21 cellular contexts compared by ENCODE assay signal in the genomic region with DNA sequence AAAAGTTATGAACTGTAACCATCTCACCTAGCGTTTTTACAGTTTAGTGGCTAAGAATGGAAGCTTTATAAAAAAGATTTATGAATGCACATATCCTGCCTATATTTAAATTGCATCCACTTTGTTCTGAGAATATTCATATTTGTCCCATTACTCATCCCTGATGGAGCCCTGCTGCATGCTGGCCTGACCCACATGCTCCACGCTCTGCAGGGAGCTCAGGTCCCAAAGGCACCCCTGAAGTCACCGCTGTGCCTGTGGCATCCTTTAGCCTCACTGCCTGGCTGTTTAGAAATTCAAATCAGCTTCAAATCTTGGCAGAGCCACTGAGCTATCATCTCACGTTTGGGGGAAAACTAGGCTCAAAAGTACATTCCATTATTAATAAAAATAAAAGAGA. TPM values are rescaled to one million over a fixed set of nuclear protein-coding genes. Genes with fewer than 3 reads are reported as not detected.
DNase-seq lines count a peak whose midpoint lies in the region; ATAC-seq, FAIRE-seq and TF ChIP-seq lines count a peak whose summit lies in the region.
"Had no signal": no experiment of that assay in that cellular context is flagged by ENCODE, and none has a peak within 500 bp of the region (broad histone marks: within the 10 kb centered on the region; RNA-seq: fewer than 3 reads in every experiment).

No MANE protein-coding gene starts in this region.

- H3K4me1 ChIP-seq in astrocyte (ENCODE audit: insufficient read depth, low read length) = peaks cover 7% of the 10 kb centered on the region
- H3K4me1 ChIP-seq: pancreas, SJSA1, transverse colon had no signal

- no peak for FAIRE-seq in astrocyte (lab: Jason Lieb, UNC)
- FAIRE-seq: A204.1, pancreas, small intestine had no signal

- H2AFZ ChIP-seq in astrocyte (ENCODE audit: low read depth, low read length) = peak overlapping the region; percentile 31

- no peaks in the 10 kb centered on the region for H3K9me3 ChIP-seq in astrocyte (ENCODE audit: insufficient read depth, low read depth, low read length)
- H3K9me3 ChIP-seq: pancreas, SJSA1, transverse colon had no signal

- no peak overlapping the region for H3K4me3 Mint-ChIP-seq in astrocyte (ENCODE audit: unreplicated experiment)
- H3K4me3 Mint-ChIP-seq: CD4-positive, alpha-beta T cell; stimulated activated effector memory CD8-positive, alpha-beta T cell treated with anti-CD3 and anti-CD28 coated beads, Interleukin-12 subunit alpha, Interleukin-12 subunit beta, amount 100 ng/mL, for 72 hours had no signal

- peaks cover 2% of the 10 kb centered on the region for H3K27me3 ChIP-seq in astrocyte (ENCODE audit: insufficient read depth, low read length)
- H3K27me3 ChIP-seq: pancreas, SJSA1, transverse colon had no signal

- H3K4me2 ChIP-seq in astrocyte (ENCODE audit: low read length) = peak overlapping the region; percentile 46

- H3K27ac ChIP-seq in astrocyte (ENCODE audit: low read depth, low read length) = no peak overlapping the region
- H3K27ac ChIP-seq: pancreas, SJSA1, transverse colon had no signal

- peak overlapping the region; percentile 75 for H3K27ac Mint-ChIP-seq in astrocyte (ENCODE audit: unreplicated experiment)
- H3K27ac Mint-ChIP-seq: CD4-positive, alpha-beta T cell; stimulated activated effector memory CD8-positive, alpha-beta T cell treated with anti-CD3 and anti-CD28 coated beads, Interleukin-12 subunit alpha, Interleukin-12 subunit beta, amount 100 ng/mL, for 72 hours had no signal

- peaks cover 12% of the 10 kb centered on the region for H3K27me3 Mint-ChIP-seq in astrocyte (ENCODE audit: low read depth, unreplicated experiment)
- H3K27me3 Mint-ChIP-seq: CD4-positive, alpha-beta T cell had no signal

- no peaks in the 10 kb centered on the region for H3K36me3 ChIP-seq in astrocyte (ENCODE audit: insufficient read depth, low read length)
- H3K36me3 ChIP-seq: pancreas, SJSA1, transverse colon had no signal

- TF ChIP-seq CTCF in astrocyte (IDR thresholded peaks at IDR 0.05; ENCODE audit: insufficient read depth, low read depth, low read length) = no peak
- no peak for TF ChIP-seq CTCF in fibroblast of the aortic adventitia (IDR thresholded peaks at IDR 0.05; ENCODE audit: insufficient read depth, low read length)

- peaks cover 3% of the 10 kb centered on the region for H3K36me3 Mint-ChIP-seq in astrocyte (ENCODE audit: low read depth, unreplicated experiment)
- H3K36me3 Mint-ChIP-seq: stimulated activated effector memory CD8-positive, alpha-beta T cell treated with anti-CD3 and anti-CD28 coated beads, Interleukin-12 subunit alpha, Interleukin-12 subunit beta, amount 100 ng/mL, for 72 hours had no signal

- H3K79me2 ChIP-seq in astrocyte (ENCODE audit: insufficient read depth, low read length) = no peaks in the 10 kb centered on the region

- peaks cover 12% of the 10 kb centered on the region for H3K4me1 Mint-ChIP-seq in astrocyte (ENCODE audit: low read depth, unreplicated experiment)
- H3K4me1 Mint-ChIP-seq: stimulated activated effector memory CD8-positive, alpha-beta T cell treated with anti-CD3 and anti-CD28 coated beads, Interleukin-12 subunit alpha, Interleukin-12 subunit beta, amount 100 ng/mL, for 72 hours had no signal

- no peak overlapping the region for H3K9ac ChIP-seq in astrocyte (ENCODE audit: low read length)

- H3K4me3 ChIP-seq in astrocyte (ENCODE audit: insufficient read depth, low read depth, low read length) = no peak overlapping the region
- no peak overlapping the region for H3K4me3 ChIP-seq in fibroblast of the aortic adventitia (ENCODE audit: low read depth, low read length)
- H3K4me3 ChIP-seq: pancreas, SJSA1, transverse colon had no signal

- DNase-seq in A172 (ENCODE audit: low spot score) (peak; percentile 37), HCEC 1CT (peak; percentile 41), astrocyte (ENCODE audit: low read depth) (peak; percentile 50), fibroblast of the aortic adventitia (ENCODE audit: low read depth) (peak; percentile 40), NOMO-1 (lab: John Stamatoyannopoulos, UW; ENCODE audit: unreplicated experiment in 2 of 2) (no peak), hypothalamus (lab: John Stamatoyannopoulos, UW) (no peak), HT-29 (ENCODE audit: low spot score) (no peak)
- DNase-seq: activated gamma-delta T cell treated with Interleukin-2 at 50 U/mL for 16 hours; anterior cingulate cortex; CD4-positive, alpha-beta T cell; DND-41; foreskin melanocyte; NCI-H1694; NCI-H345; pancreas; small intestine; transverse colon had no signal

- H4K20me1 ChIP-seq in astrocyte (ENCODE audit: insufficient read depth, low read length) = no peaks in the 10 kb centered on the region

- peaks cover 2% of the 10 kb centered on the region for H3K9me3 Mint-ChIP-seq in astrocyte (ENCODE audit: unreplicated experiment)

- no peak for ATAC-seq in GM18858 (IDR thresholded peaks at IDR 0.05; ENCODE audit: unreplicated experiment)
- ATAC-seq: pancreas; stimulated activated effector memory CD8-positive, alpha-beta T cell treated with anti-CD3 and anti-CD28 coated beads, Interleukin-12 subunit alpha, Interleukin-12 subunit beta, amount 100 ng/mL, for 72 hours had no signal

RNA-seq across cellular contexts. Expression of a gene that starts 24.4 kb away (rescaled TPM):
- total RNA-seq in A172 (2014; rRNA removed; shearing (Covaris generic)) = 0.57 TPM in 1 of 2 replicates, not detected in the other
- not detected in 2 replicates for total RNA-seq in astrocyte
- total RNA-seq in fibroblast of the aortic adventitia (ENCODE audit: low replicate concordance) = 1.1 TPM in 1 of 2 replicates, not detected in the other
- total RNA-seq in HT-29 (2014; rRNA removed; shearing (Covaris generic)) = not detected in 2 replicates
- total RNA-seq: CD4-positive, alpha-beta T cell; SJSA1; transverse colon had no signal

Comparison
In these comparisons a context has a peak if more than half of its experiments do, and no peak if none do; other contexts are left out.
1. DNase-seq: peak in A172 (single experiment), HCEC 1CT (single experiment), astrocyte (single experiment) and fibroblast of the aortic adventitia (single experiment); none in NOMO-1 (0 of 2), hypothalamus (0 of 51) and HT-29 (single experiment).